12 cellular contexts compared by ENCODE assay signal in the genomic region with DNA sequence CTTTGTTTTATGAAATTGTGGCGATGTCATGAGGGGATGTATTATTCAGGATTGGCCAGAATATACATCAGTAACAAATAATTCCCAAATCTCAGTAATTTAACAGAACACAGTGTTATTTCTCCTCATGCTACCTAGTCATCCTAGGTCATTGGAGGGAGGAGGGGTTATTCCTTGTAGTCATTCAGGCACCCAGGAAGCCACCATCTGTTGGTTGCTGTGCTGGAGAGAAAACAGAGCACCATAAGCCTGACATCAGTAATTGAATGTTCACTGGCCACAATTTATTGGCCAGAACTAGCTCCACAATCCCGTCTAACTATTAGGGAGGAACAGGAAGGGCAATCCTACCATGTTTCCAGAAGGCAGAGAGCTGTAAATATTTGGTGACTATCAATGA.
DNase-seq lines count a peak whose midpoint lies in the region; ATAC-seq and TF ChIP-seq lines count a peak whose summit lies in the region.
"Had no signal": no experiment of that assay in that cellular context is flagged by ENCODE, and none has a peak within 500 bp of the region (broad histone marks: within the 10 kb centered on the region; RNA-seq: fewer than 3 reads in every experiment).

No MANE protein-coding gene starts in this region.

- H3K27ac ChIP-seq in WERI-Rb-1, result no peak overlapping the region
- no peak overlapping the region for H3K27ac ChIP-seq in upper lobe of right lung
- no peak overlapping the region for H3K27ac ChIP-seq in coronary artery
- H3K27ac ChIP-seq: BLaER1 had no signal

- peak; percentile 90 for DNase-seq in G401 (ENCODE audit: low spot score)
- peak; percentile 11 for DNase-seq in NCI-H524 treated with DMSO at 0.1 percent for 48 hours (lab: John Stamatoyannopoulos, UW)
- peak; percentile 59 for DNase-seq in WERI-Rb-1
- DNase-seq in putamen (ENCODE audit: low spot score), result no peak
- DNase-seq in upper lobe of right lung, result no peak
- no peak for DNase-seq in coronary artery (ENCODE audit: low spot score)
- DNase-seq: Caco-2; CD8-positive, alpha-beta memory T cell; DMS79 had no signal

- no peak for TF ChIP-seq CTCF in WERI-Rb-1 (IDR thresholded peaks at IDR 0.05; ENCODE audit: low read depth, low read length)
- no peak for TF ChIP-seq CTCF in upper lobe of right lung (IDR thresholded peaks at IDR 0.05)
- no peak for TF ChIP-seq CTCF in coronary artery (IDR thresholded peaks at IDR 0.05)

- H3K4me1 ChIP-seq in upper lobe of right lung, result no peaks in the 10 kb centered on the region
- H3K4me1 ChIP-seq: BLaER1, Caco-2, HAP-1 had no signal

- no peaks in the 10 kb centered on the region for H3K27me3 ChIP-seq in WERI-Rb-1 (ENCODE audit: insufficient read depth, low read depth, severe bottlenecking)
- no peaks in the 10 kb centered on the region for H3K27me3 ChIP-seq in upper lobe of right lung
- H3K27me3 ChIP-seq: BLaER1 had no signal

- intact Hi-C loops in upper lobe of right lung (cut with DNase I), result no loop called here

- no peak overlapping the region for H3K4me3 ChIP-seq in WERI-Rb-1 (ENCODE audit: low read depth, low read length)
- no peak overlapping the region for H3K4me3 ChIP-seq in upper lobe of right lung
- no peak overlapping the region for H3K4me3 ChIP-seq in coronary artery
- H3K4me3 ChIP-seq: BLaER1, HAP-1 had no signal

- H3K36me3 ChIP-seq in WERI-Rb-1 (no peaks in the 10 kb centered on the region), upper lobe of right lung (no peaks in the 10 kb centered on the region)
- H3K36me3 ChIP-seq: BLaER1, HAP-1 had no signal

- ATAC-seq in HG03442 (IDR thresholded peaks at IDR 0.05; ENCODE audit: unreplicated experiment) (no peak), upper lobe of right lung (no peak)

- no peaks in the 10 kb centered on the region for H3K9me3 ChIP-seq in WERI-Rb-1 (ENCODE audit: severe bottlenecking)
- no peaks in the 10 kb centered on the region for H3K9me3 ChIP-seq in upper lobe of right lung
- H3K9me3 ChIP-seq: BLaER1, Caco-2, HAP-1 had no signal

- in situ Hi-C loops in G401 (cut with HindIII; ENCODE audit: low sequenced_read_pairs), result no loop called here

Comparison
In these comparisons a context has a peak if more than half of its experiments do, and no peak if none do; other contexts are left out.
1. DNase-seq: peak in G401 (single experiment), NCI-H524 treated with DMSO at 0.1 percent for 48 hours (single experiment) and WERI-Rb-1 (single experiment); none in putamen (single experiment), upper lobe of right lung (single experiment) and coronary artery (single experiment).